12 cellular contexts compared by ENCODE assay signal in genomic region chr3:46076606-46077005, GRCh38. TPM values are rescaled to one million over a fixed set of nuclear protein-coding genes. Genes with fewer than 3 reads are reported as not detected.
DNase-seq lines count a peak whose midpoint lies in the region; ATAC-seq and TF ChIP-seq lines count a peak whose summit lies in the region.
"Had no signal": no experiment of that assay in that cellular context is flagged by ENCODE, and none has a peak within 500 bp of the region (broad histone marks: within the 10 kb centered on the region; RNA-seq: fewer than 3 reads in every experiment).

No MANE protein-coding gene starts in this region.

- H3K27me3 ChIP-seq in WERI-Rb-1 (ENCODE audit: insufficient read depth, low read depth, severe bottlenecking) (no peaks in the 10 kb centered on the region), lower lobe of right lung (ENCODE audit: low read depth) (no peaks in the 10 kb centered on the region), neuronal stem cell (ENCODE audit: control insufficient read depth in 3 of 3, insufficient read depth in 3 of 3, low read depth in 1 of 3, low read length in 3 of 3) (no peaks in the 10 kb centered on the region), GM23338 (ENCODE audit: insufficient read depth) (no peaks in the 10 kb centered on the region)

- H2AFZ ChIP-seq in neuronal stem cell (ENCODE audit: low read length) (no peak overlapping the region), GM23338 (no peak overlapping the region)

- H3K4me3 Mint-ChIP-seq in GM23338 = no peak overlapping the region
- H3K4me3 Mint-ChIP-seq: immature natural killer cell had no signal

- H2AK5ac ChIP-seq in neuronal stem cell (ENCODE audit: low read depth, low read length) = no peak overlapping the region

- peaks cover 10% of the 10 kb centered on the region; the same call in 2 of the 3 replicates for H3K36me3 Mint-ChIP-seq in GM23338 (ENCODE audit: low read depth)

- H3K4me3 ChIP-seq in WERI-Rb-1 (ENCODE audit: low read depth, low read length) = no peak overlapping the region
- no peak overlapping the region for H3K4me3 ChIP-seq in lower lobe of right lung
- no peak overlapping the region for H3K4me3 ChIP-seq in neuronal stem cell (ENCODE audit: low read length in 2 of 2)
- no peak overlapping the region for H3K4me3 ChIP-seq in GM23338

- H2BK12ac ChIP-seq in neuronal stem cell (ENCODE audit: low read length) = no peak overlapping the region

- no peaks in the 10 kb centered on the region for H3F3A ChIP-seq in GM23338 (replicated peaks; ENCODE audit: low read depth)

- no peak overlapping the region for H2BK15ac ChIP-seq in neuronal stem cell (ENCODE audit: low read length)

- H3K18ac ChIP-seq in neuronal stem cell (ENCODE audit: low read length) = no peak overlapping the region

- H3K9me3 ChIP-seq in WERI-Rb-1 (ENCODE audit: severe bottlenecking) = no peaks in the 10 kb centered on the region
- H3K9me3 ChIP-seq in lower lobe of right lung = no peaks in the 10 kb centered on the region
- H3K9me3 ChIP-seq in neuronal stem cell (replicated peaks in 1 of 2; ENCODE audit: control insufficient read depth in 2 of 2, insufficient read depth in 1 of 2, low read depth in 1 of 2, low read length in 2 of 2) = no peaks in the 10 kb centered on the region

- no peaks in the 10 kb centered on the region for H3K79me2 ChIP-seq in GM23338 (replicated peaks; ENCODE audit: insufficient read depth)

- no peaks in the 10 kb centered on the region for H3K27me3 Mint-ChIP-seq in GM23338 (ENCODE audit: insufficient read depth, low read depth, poor library complexity)

- no peak overlapping the region for H3K9ac ChIP-seq in neuronal stem cell (ENCODE audit: low read depth, low read length, poor library complexity)

- no peak overlapping the region for H2BK5ac ChIP-seq in neuronal stem cell (ENCODE audit: low read length)

- H3K27ac ChIP-seq in C4-2B (no peak overlapping the region), WERI-Rb-1 (no peak overlapping the region), lower lobe of right lung (no peak overlapping the region), neuronal stem cell (replicated peaks; ENCODE audit: low read length) (no peak overlapping the region), GM23338 (ENCODE audit: low read depth) (no peak overlapping the region)

- intact Hi-C loops in lower lobe of right lung (cut with DNase I) = loop anchor here (5.0 kb wide), 1 partner anchor 134 kb away; the partner anchor contains the start of gene CXCR6

- H3K14ac ChIP-seq in neuronal stem cell (ENCODE audit: low read length) = no peak overlapping the region

- DNase-seq in HCEC 1CT (peak; percentile 31), WERI-Rb-1 (peak; percentile 20), lower lobe of right lung (no peak), GM19240 (ENCODE audit: insufficient read length, low spot score) (no peak), neuronal stem cell (ENCODE audit: low spot score) (no peak), GM23338 (ENCODE audit: low spot score) (no peak)
- DNase-seq: effector CD8-positive, alpha-beta T cell; NCI-H524 treated with DMSO at 0.1 percent for 48 hours had no signal

- H4K8ac ChIP-seq in neuronal stem cell (ENCODE audit: low read depth, low read length) = no peak overlapping the region

- no peaks in the 10 kb centered on the region for H4K20me1 ChIP-seq in GM23338 (replicated peaks; ENCODE audit: insufficient read depth)

- H3K4me2 ChIP-seq in neuronal stem cell (ENCODE audit: insufficient read depth, low read length, poor library complexity, severe bottlenecking) (no peak overlapping the region), GM23338 (no peak overlapping the region)

- no peak overlapping the region for H2BK120ac ChIP-seq in neuronal stem cell (ENCODE audit: low read depth, low read length)

- TF ChIP-seq CTCF in C4-2B (conservative IDR thresholded peaks at IDR 0.05) (peak; percentile 23; the same call in 1 of the 2 replicates), WERI-Rb-1 (IDR thresholded peaks at IDR 0.05; ENCODE audit: low read depth, low read length) (peak; percentile 45; the same call in 1 of the 2 replicates), lower lobe of right lung (IDR thresholded peaks at IDR 0.05) (peak; percentile 14), GM23338 (conservative IDR thresholded peaks at IDR 0.05; ENCODE audit: low read depth in 2 of 2) (no peak)

- H3K27ac Mint-ChIP-seq in GM23338 = no peak overlapping the region
- H3K27ac Mint-ChIP-seq: immature natural killer cell had no signal

- no peaks in the 10 kb centered on the region for H3K4me1 Mint-ChIP-seq in GM23338

- H3K9me2 ChIP-seq in GM23338 (ENCODE audit: insufficient read depth) = no peaks in the 10 kb centered on the region

- no peaks in the 10 kb centered on the region for H3K79me1 ChIP-seq in neuronal stem cell (ENCODE audit: low read depth, low read length)

- no peak for ATAC-seq in lower lobe of right lung
- ATAC-seq in GM21367 (IDR thresholded peaks at IDR 0.05; ENCODE audit: unreplicated experiment) = no peak
- no peak for ATAC-seq in GM23338

- no peak overlapping the region for H3K23ac ChIP-seq in neuronal stem cell (ENCODE audit: low read depth, low read length, poor library complexity)

- H3K9me3 Mint-ChIP-seq in GM23338 = peaks cover 20% of the 10 kb centered on the region

- H3K36me3 ChIP-seq in WERI-Rb-1 (no peaks in the 10 kb centered on the region), lower lobe of right lung (no peaks in the 10 kb centered on the region), neuronal stem cell (replicated peaks in 1 of 2; ENCODE audit: control insufficient read depth in 2 of 2, insufficient read depth in 2 of 2, low read length in 2 of 2) (no peaks in the 10 kb centered on the region), GM23338 (ENCODE audit: insufficient read depth) (peaks cover 11% of the 10 kb centered on the region; the same call in 1 of the 2 replicates)

- H4K91ac ChIP-seq in neuronal stem cell (ENCODE audit: low read depth, low read length, poor library complexity) = no peak overlapping the region

- H3K4ac ChIP-seq in neuronal stem cell (ENCODE audit: low read length) = no peak overlapping the region

- H3K4me1 ChIP-seq in lower lobe of right lung (peaks cover 12% of the 10 kb centered on the region), neuronal stem cell (ENCODE audit: control insufficient read depth in 2 of 2, insufficient read depth in 1 of 2, low read depth in 1 of 2, low read length in 2 of 2) (no peaks in the 10 kb centered on the region), GM23338 (ENCODE audit: insufficient read depth) (no peaks in the 10 kb centered on the region)

TF ChIP-seq in GM23338, 12 proteins besides CTCF, POLR2A, EP300 and RAD21 (continues in another document):
- no peak for TF ChIP-seq ETS1 (IDR thresholded peaks at IDR 0.05)

RNA-seq across cellular contexts. Expression of gene XCR1, which starts 49.3 kb away (rescaled TPM):
- total RNA-seq in lower lobe of right lung = 0.32 TPM
- not detected for polyA plus RNA-seq in neuronal stem cell (2013, experiment 1 of 2)
- polyA plus RNA-seq in neuronal stem cell (2013, experiment 2 of 2) = not detected
- total RNA-seq in GM23338 (2014; rRNA removed; shearing (Covaris generic)) = not detected in 2 replicates
- not detected in 2 replicates for polyA plus RNA-seq in GM23338 (2016; fragmentation: Nextera tagmentation; extraction: Ambion mirVana)
- total RNA-seq: Daoy had no signal

Comparison
In these comparisons a context has a peak if more than half of its experiments do, and no peak if none do; other contexts are left out.
1. CTCF ChIP-seq: peak in C4-2B (single experiment), WERI-Rb-1 (single experiment) and lower lobe of right lung (single experiment); none in GM23338 (0 of 2).
2. DNase-seq: peak in HCEC 1CT (single experiment) and WERI-Rb-1 (single experiment); none in lower lobe of right lung (single experiment), GM19240 (single experiment), neuronal stem cell (single experiment) and GM23338 (single experiment).